ENCODE assay signal across 8 cellular contexts in genomic region chr2:11123856-11124759, GRCh38. TPM values are rescaled to one million over a fixed set of nuclear protein-coding genes. Genes with fewer than 3 reads are reported as not detected.
DNase-seq lines count a peak whose midpoint lies in the region; ATAC-seq and TF ChIP-seq lines count a peak whose summit lies in the region.

No MANE protein-coding gene starts in this region.

- TF ChIP-seq CTCF in VCaP (conservative IDR thresholded peaks at IDR 0.05): peak; percentile 92
- TF ChIP-seq CTCF in brain microvascular endothelial cell (IDR thresholded peaks at IDR 0.05; ENCODE audit: low read depth, low read length, missing control alignments): peak; percentile 98

- no peak overlapping the region for H3K27ac ChIP-seq in CD4-positive, alpha-beta memory T cell (ENCODE audit: low read depth, low read length)
- H3K27ac ChIP-seq in VCaP: no peak overlapping the region
- no peak overlapping the region for H3K27ac ChIP-seq in brain microvascular endothelial cell

- intact Hi-C loops in CD4-positive, alpha-beta memory T cell (cut with micrococcal nuclease): no loop called here

- H3K27me3 Mint-ChIP-seq in CD4-positive, alpha-beta memory T cell: no peaks in the 10 kb centered on the region

- ATAC-seq in GM21360 (IDR thresholded peaks at IDR 0.05; ENCODE audit: unreplicated experiment): no peak

- CTCF ChIA-PET in CD4-positive, alpha-beta memory T cell (lab: Charles Lee; ENCODE audit: partially characterized antibody): interaction anchor here (0.7 to 3.3 kb wide), 10 partner anchors 9 to 300 kb away, joined by 3 to 51 read pairs (median 4); a partner anchor contains a TSS

- DNase-seq in CD4-positive, alpha-beta memory T cell: peak; percentile 53 to 67 (median 58)
- DNase-seq in HAP-1 (ENCODE audit: low spot score in 2 of 2): peak; percentile 30 to 89
- peak; percentile 66 for DNase-seq in NCI-H2107 treated with DMSO at 0.1 percent for 48 hours (lab: John Stamatoyannopoulos, UW; ENCODE audit: unreplicated experiment)
- DNase-seq in brain microvascular endothelial cell: peak; percentile 47
- DNase-seq in kidney tubule cell (ENCODE audit: low spot score): peak; percentile 73
- DNase-seq in stimulated activated CD4-positive, alpha-beta T cell treated with anti-CD3 and anti-CD28 coated beads, TNF-alpha, amount 100 ng/mL, for 4 hours (ENCODE audit: low read depth in 3 of 3): peak; percentile 24 to 57 (median 28)

- H3K4me3 ChIP-seq in CD4-positive, alpha-beta memory T cell (ENCODE audit: low read length in 2 of 2): no peak overlapping the region
- H3K4me3 ChIP-seq in HAP-1 (no peak overlapping the region), brain microvascular endothelial cell (ENCODE audit: low read depth, low read length) (no peak overlapping the region)

- peaks cover 8 to 22% (median 20%) of the 10 kb centered on the region in 4 donors for H3K4me1 Mint-ChIP-seq in CD4-positive, alpha-beta memory T cell

- no peak overlapping the region for H3K4me3 Mint-ChIP-seq in CD4-positive, alpha-beta memory T cell

- peak overlapping the region in 3 of 7 donors; percentile 27 to 68 (median 51) for H3K27ac Mint-ChIP-seq in CD4-positive, alpha-beta memory T cell

- peaks cover 21% of the 10 kb centered on the region for H3K4me1 ChIP-seq in CD4-positive, alpha-beta memory T cell (ENCODE audit: insufficient read depth, low read length)
- no peaks in the 10 kb centered on the region for H3K4me1 ChIP-seq in HAP-1

- no peaks in the 10 kb centered on the region for H3K36me3 Mint-ChIP-seq in CD4-positive, alpha-beta memory T cell

- no peaks in the 10 kb centered on the region for H3K27me3 ChIP-seq in CD4-positive, alpha-beta memory T cell (ENCODE audit: insufficient read depth, low read length)
- H3K27me3 ChIP-seq in HAP-1 (ENCODE audit: low read depth) (no peaks in the 10 kb centered on the region), brain microvascular endothelial cell (replicated peaks) (no peaks in the 10 kb centered on the region)

- no peaks in the 10 kb centered on the region for H3K9me3 ChIP-seq in CD4-positive, alpha-beta memory T cell (ENCODE audit: control insufficient read depth in 1 of 2, low read length in 2 of 2)
- H3K9me3 ChIP-seq in HAP-1: no peaks in the 10 kb centered on the region

- H3K9me3 Mint-ChIP-seq in CD4-positive, alpha-beta memory T cell: peaks cover 0 to 1% (median 0%) of the 10 kb centered on the region in 8 donors

- POLR2A ChIA-PET in CD4-positive, alpha-beta memory T cell (lab: Charles Lee; ENCODE audit: partially characterized antibody): interaction anchor here (0.6 to 1.5 kb wide), 4 partner anchors 9 to 434 kb away, joined by 3 to 4 read pairs (median 3); partner anchors contain the start of gene NOL10

- in situ Hi-C loops in HAP-1 (cut with MboI; ENCODE audit: low sequenced_read_pairs): loop anchor here (5.0 kb wide), 1 partner anchor 287 kb away; no protein-coding TSS in a partner anchor
- in situ Hi-C loops in brain microvascular endothelial cell (cut with HindIII; ENCODE audit: low pct_ligation_motif_present, low sequenced_read_pairs): no loop called here

- no peaks in the 10 kb centered on the region for H3K36me3 ChIP-seq in CD4-positive, alpha-beta memory T cell (ENCODE audit: insufficient read depth, low read length)
- no peaks in the 10 kb centered on the region for H3K36me3 ChIP-seq in HAP-1 (replicated peaks)
- H3K36me3 ChIP-seq in brain microvascular endothelial cell (replicated peaks): no peaks in the 10 kb centered on the region

RNA-seq across cellular contexts. Expression of gene SLC66A3, which starts 31.2 kb away (rescaled TPM):
- 10 to 100 TPM; 27.9 to 33.1 TPM for total RNA-seq in CD4-positive, alpha-beta memory T cell
- polyA plus RNA-seq in CD4-positive, alpha-beta memory T cell: 100 to 1,000 TPM in 1 of 2 donors, 10 to 100 TPM in 1; 82.6 to 110 TPM
